ENCODE assay signal across 23 cellular contexts in genomic region chr10:74901867-74902439, GRCh38.
A peak's percentile ranks its signal among the peaks of the same experiment; 100 is the strongest.
DNase-seq lines count a peak whose midpoint lies in the region; FAIRE-seq and TF ChIP-seq lines count a peak whose summit lies in the region.
"Had no signal": no experiment of that assay in that cellular context is flagged by ENCODE, and none has a peak within 500 bp of the region (broad histone marks: within the 10 kb centered on the region; RNA-seq: fewer than 3 reads in every experiment).

No MANE protein-coding gene starts in this region.

- peak overlapping the region; percentile 59 for H3K27ac Mint-ChIP-seq in neural crest cell (ENCODE audit: unreplicated experiment)
- H3K27ac Mint-ChIP-seq: activated CD4-positive, alpha-beta memory T cell treated with anti-CD3 and anti-CD28 coated beads, Interleukin-2, amount 10 ng/mL, durations not matched to agents 7 days and 5 days; memory B cell; T-helper 1 cell treated with Interleukin-12 subunit alpha and Interleukin-12 subunit beta and Interleukin-4 antibody, amounts not matched to agents 30 μg/mL and 1 μg/mL, for 36 hours had no signal

- H3K9me3 Mint-ChIP-seq in neural crest cell: no peaks in the 10 kb centered on the region
- H3K9me3 Mint-ChIP-seq: activated T-helper 1 cell treated with anti-CD3 and anti-CD28 coated beads, Interleukin-12 subunit alpha, Interleukin-12 subunit beta, Interleukin-2, Interleukin-4 antibody, amounts not matched to agents 30 ng/mL and 10 ng/mL and 1 ng/mL, durations not matched to agents 14 hours and 24 hours and 36 hours; IgD-negative memory B cell; memory B cell; T-helper 1 cell treated with Interleukin-12 subunit alpha and Interleukin-12 subunit beta and Interleukin-4 antibody, amounts not matched to agents 30 μg/mL and 1 μg/mL, for 36 hours had no signal

- TF ChIP-seq CTCF in neural crest cell (conservative IDR thresholded peaks at IDR 0.05): no peak

- H3K36me3 Mint-ChIP-seq in neural crest cell (ENCODE audit: low read depth): no peaks in the 10 kb centered on the region
- H3K36me3 Mint-ChIP-seq: memory B cell had no signal

- peak overlapping the region; percentile 17 for H3K27ac ChIP-seq in caudate nucleus (ENCODE audit: low read depth, low read length)
- H3K27ac ChIP-seq: 22Rv1, adrenal gland, PC-9, upper lobe of right lung, WERI-Rb-1 had no signal

- FAIRE-seq in GM19239 (lab: Jason Lieb, UNC): peak; percentile 18

- H3K27me3 Mint-ChIP-seq in neural crest cell (ENCODE audit: low read depth): no peaks in the 10 kb centered on the region
- H3K27me3 Mint-ChIP-seq: activated CD4-positive, alpha-beta memory T cell treated with anti-CD3 and anti-CD28 coated beads, Interleukin-2, amount 10 ng/mL, durations not matched to agents 7 days and 5 days; IgD-negative memory B cell; memory B cell had no signal

- H3K4me3 Mint-ChIP-seq in neural crest cell: no peak overlapping the region
- H3K4me3 Mint-ChIP-seq: activated CD4-positive, alpha-beta memory T cell treated with anti-CD3 and anti-CD28 coated beads, Interleukin-2, amount 10 ng/mL, durations not matched to agents 7 days and 5 days; activated T-helper 1 cell treated with anti-CD3 and anti-CD28 coated beads, Interleukin-12 subunit alpha, Interleukin-12 subunit beta, Interleukin-2, Interleukin-4 antibody, amounts not matched to agents 30 ng/mL and 10 ng/mL and 1 ng/mL, durations not matched to agents 14 hours and 24 hours and 36 hours; memory B cell; T-helper 1 cell treated with Interleukin-12 subunit alpha and Interleukin-12 subunit beta and Interleukin-4 antibody, amounts not matched to agents 30 μg/mL and 1 μg/mL, for 36 hours had no signal

- peaks cover 19% of the 10 kb centered on the region for H3K4me1 Mint-ChIP-seq in neural crest cell

- DNase-seq in DMS79 (lab: John Stamatoyannopoulos, UW) (peak; percentile 0), DMS79 treated with DMSO at 0.1 percent for 48 hours (lab: John Stamatoyannopoulos, UW) (no peak), GM19239 (ENCODE audit: insufficient read length, low spot score) (no peak), caudate nucleus (lab: John Stamatoyannopoulos, UW) (no peak), neural crest cell (ENCODE audit: low read depth, low spot score) (no peak), ecto neural progenitor cell (ENCODE audit: low spot score) (no peak), NCI-H510A (lab: John Stamatoyannopoulos, UW) (no peak), NCI-H2171 (lab: John Stamatoyannopoulos, UW) (no peak)
- DNase-seq: activated CD4-positive, alpha-beta memory T cell treated with anti-CD3 and anti-CD28 coated beads, Interleukin-2, amount 10 ng/mL, durations not matched to agents 7 days and 5 days; adrenal gland; DND-41; gastrocnemius medialis; NCI-H1436; PC-9; posterior cingulate gyrus; stimulated activated naive CD4-positive, alpha-beta T cell; upper lobe of right lung; WERI-Rb-1 had no signal
